In the genomic region with DNA sequence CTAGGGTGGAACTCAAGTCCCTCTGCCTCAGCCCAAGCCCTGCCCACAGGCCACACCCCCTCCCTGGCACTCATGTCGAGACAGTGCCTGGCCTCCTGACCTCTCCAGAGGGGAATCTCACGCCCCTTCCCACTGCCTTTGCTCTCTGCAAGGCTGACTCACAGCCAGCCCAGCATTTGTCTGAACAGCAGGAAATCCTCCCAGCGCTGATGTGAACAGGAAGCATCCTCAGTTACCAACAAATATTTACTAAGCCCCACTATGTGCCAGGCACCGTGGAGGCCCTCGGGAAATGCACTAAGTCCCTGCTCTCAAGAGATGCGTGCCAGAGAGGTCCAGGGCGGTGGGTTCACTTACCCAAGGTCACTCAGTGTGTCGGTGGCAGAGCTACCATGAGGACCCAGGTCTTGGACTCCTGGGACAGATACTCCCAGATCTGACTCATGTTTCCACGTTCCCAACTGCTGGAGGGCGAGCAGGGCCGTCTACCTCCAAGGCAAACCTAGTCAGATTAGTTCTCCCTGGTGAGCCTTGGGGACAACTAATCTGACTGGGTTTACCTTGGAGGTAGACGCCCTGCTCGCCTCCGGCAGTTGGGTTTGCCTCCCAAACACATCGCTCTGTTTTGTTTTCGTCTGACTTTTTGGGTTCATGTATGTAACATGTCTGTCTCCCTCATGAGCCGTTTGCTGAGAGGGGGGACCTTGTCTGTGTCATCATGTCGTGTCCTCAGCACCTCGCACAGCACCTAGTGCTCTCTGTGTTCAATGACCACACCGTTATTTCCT, we compare ENCODE assay signal across 9 cellular contexts. TPM values are rescaled to one million over a fixed set of nuclear protein-coding genes. Genes with fewer than 3 reads are reported as not detected.
DNase-seq lines count a peak whose midpoint lies in the region; ATAC-seq, FAIRE-seq and TF ChIP-seq lines count a peak whose summit lies in the region.
"Had no signal": no experiment of that assay in that cellular context is flagged by ENCODE, and none has a peak within 500 bp of the region (broad histone marks: within the 10 kb centered on the region; RNA-seq: fewer than 3 reads in every experiment).

No MANE protein-coding gene starts in this region.

- TF ChIP-seq CTCF in HCT116 (IDR thresholded peaks at IDR 0.05 in 2 of 3, conservative IDR thresholded peaks at IDR 0.05 in 1 of 3; ENCODE audit: borderline replicate concordance in 1 of 3, insufficient read depth in 1 of 3, low read depth in 2 of 3, low read length in 2 of 3) (no peak), mammary epithelial cell (conservative IDR thresholded peaks at IDR 0.05 in 1 of 2, IDR thresholded peaks at IDR 0.05 in 1 of 2; ENCODE audit: extremely low read depth in 1 of 2, insufficient read depth in 1 of 2, low read depth in 1 of 2, low read length in 2 of 2) (no peak)

- intact Hi-C loops in HCT116 (cut with micrococcal nuclease), result no loop called here
- intact Hi-C loops in mammary epithelial cell (cut with micrococcal nuclease), result loop anchor here (1.0 to 2.0 kb wide), 2 partner anchors 8 to 33 kb away; partner anchors contain the start of gene ADA

- H3K4me1 ChIP-seq in HCT116 (ENCODE audit: control insufficient read depth in 1 of 2, insufficient read depth in 2 of 2, low read length in 2 of 2) (peaks cover 5 to 31% of the 10 kb centered on the region in 2 experiments; a peak in 3 of 4 replicates), mammary epithelial cell (ENCODE audit: insufficient read depth, low read length) (peaks cover 36% of the 10 kb centered on the region)

- H3K27me3 ChIP-seq in HCT116 (ENCODE audit: insufficient read depth, low read length), result no peaks in the 10 kb centered on the region
- H3K27me3 ChIP-seq in mammary epithelial cell (ENCODE audit: insufficient read depth, low read length), result no peaks in the 10 kb centered on the region

- WGBS in mammary epithelial cell (ENCODE audit: low coverage, missing lambda C conversion rate), result 61% methylated on average over 18 of the region's 20 CpGs

- TF ChIP-seq POLR2A in HCT116 (IDR thresholded peaks at IDR 0.05; ENCODE audit: borderline replicate concordance, extremely low read depth, insufficient read depth, insufficient read length), result no peak

- H3K36me3 ChIP-seq in HCT116 (ENCODE audit: control insufficient read depth in 1 of 2, insufficient read depth in 2 of 2, low read length in 2 of 2) (peaks cover 0 to 5% of the 10 kb centered on the region in 2 experiments; a peak in 2 of 4 replicates), mammary epithelial cell (ENCODE audit: insufficient read depth, low read length) (no peaks in the 10 kb centered on the region)

- POLR2A ChIA-PET in HCT116 (lab: Charles Lee), result interaction anchor here (0.5 kb wide), 1 partner anchor 78 kb away, joined by 3 read pairs; no protein-coding TSS in a partner anchor

- no peak overlapping the region for H3K4me3 ChIP-seq in HCT116 (replicated peaks in 1 of 2; ENCODE audit: low read depth in 1 of 2, low read length in 2 of 2)
- no peak overlapping the region for H3K4me3 ChIP-seq in mammary epithelial cell (replicated peaks in 1 of 3; ENCODE audit: insufficient read depth in 1 of 3, low read depth in 2 of 3, low read length in 3 of 3)

- H2AFZ ChIP-seq in HCT116 (ENCODE audit: low read depth, low read length, poor library complexity, severe bottlenecking) (no peak overlapping the region), mammary epithelial cell (ENCODE audit: low read depth, low read length) (peak overlapping the region; percentile 33)

- CTCF ChIA-PET in HCT116 (lab: Charles Lee) (no interaction called here), mammary epithelial cell (lab: Charles Lee; ENCODE audit: low non-redundant PET) (no interaction called here)

- BruUV-seq in HCT116 (replicated peaks; lab: Mats Ljungman, UMichigan) (no TSS peak), mammary epithelial cell (replicated peaks; lab: Mats Ljungman, UMichigan) (no TSS peak)

- H3K9me3 ChIP-seq in HCT116 (ENCODE audit: control insufficient read depth in 1 of 2, insufficient read depth in 1 of 2, low read depth in 1 of 2, low read length in 2 of 2) (no peaks in the 10 kb centered on the region), mammary epithelial cell (replicated peaks; ENCODE audit: insufficient read depth, low read length) (no peaks in the 10 kb centered on the region)

- in situ Hi-C loops in mammary epithelial cell (cut with MboI; ENCODE audit: low sequenced_read_pairs in 2 of 2), result no loop called here

- no peak for FAIRE-seq in frontal cortex (lab: Jason Lieb, UNC)
- FAIRE-seq: TTC549 had no signal

- no peaks in the 10 kb centered on the region for H3K79me2 ChIP-seq in HCT116 (ENCODE audit: insufficient read depth, low read length)
- no peaks in the 10 kb centered on the region for H3K79me2 ChIP-seq in mammary epithelial cell (ENCODE audit: insufficient read depth, low read length)

- no peak for TF ChIP-seq RAD21 in HCT116 (IDR thresholded peaks at IDR 0.05; ENCODE audit: low read depth)

- H4K20me1 ChIP-seq in HCT116 (ENCODE audit: insufficient read depth) (no peaks in the 10 kb centered on the region), mammary epithelial cell (ENCODE audit: insufficient read depth, low read length) (no peaks in the 10 kb centered on the region)

- no peaks in the 10 kb centered on the region for H3K9me2 ChIP-seq in HCT116 (ENCODE audit: insufficient read depth)

- no peak overlapping the region for H3K27ac ChIP-seq in HCT116 (ENCODE audit: low read depth, low read length)
- H3K27ac ChIP-seq in mammary epithelial cell (ENCODE audit: insufficient read depth, low read depth, low read length), result peak overlapping the region; percentile 58

- H3K4me2 ChIP-seq in HCT116 (ENCODE audit: low read length) (peak overlapping the region; percentile 38), mammary epithelial cell (ENCODE audit: insufficient read depth, low read depth, low read length) (peak overlapping the region; percentile 3)

- DNase-seq in HCT116 (ENCODE audit: low read depth, low spot score), result no peak
- DNase-seq in T follicular helper cell (ENCODE audit: low read depth), result peak; percentile 50
- DNase-seq in mammary epithelial cell, result peak; percentile 73
- DNase-seq in left kidney (ENCODE audit: low read depth, low spot score), result peak; percentile 41
- peak; percentile 66 for DNase-seq in stromal cell of bone marrow (ENCODE audit: low read depth)
- DNase-seq in middle frontal gyrus (ENCODE audit: extremely low spot score, low spot score), result no peak
- DNase-seq in frontal cortex (ENCODE audit: low spot score in 2 of 2), result no peak

- H3K9ac ChIP-seq in HCT116 (ENCODE audit: low read length) (no peak overlapping the region), mammary epithelial cell (ENCODE audit: insufficient read depth, low read length) (no peak overlapping the region)

- dilution Hi-C loops in mammary epithelial cell (cut with HindIII; ENCODE audit: low sequenced_read_pairs), result no loop called here

- ATAC-seq in HCT116, result peak; percentile 70
- no peak for ATAC-seq in HG03139 (IDR thresholded peaks at IDR 0.05; ENCODE audit: unreplicated experiment)

- RAD21 ChIA-PET in HCT116 (lab: Charles Lee; ENCODE audit: low non-redundant PET in 1 of 2, low total read pairs in 2 of 2, uncharacterized antibody in 2 of 2, unreplicated experiment in 2 of 2), result no interaction called here

TF ChIP-seq in HCT116, 20 proteins besides CTCF, POLR2A, EP300 and RAD21:
- no peak for TF ChIP-seq EZH2 (IDR thresholded peaks at IDR 0.05)
- TF ChIP-seq JUND (IDR thresholded peaks at IDR 0.05), result peak; percentile 18; the same call in 1 of the 2 replicates

RNA-seq across cellular contexts. Expression of gene ADA, which starts 7.7 kb away (rescaled TPM):
- total RNA-seq in HCT116 (2021; ENCODE audit: unreplicated experiment) (25.9 TPM), mammary epithelial cell (10 to 100 TPM in 1 of 2 donors, 1 to 10 TPM in 1; 4.2 to 10.5 TPM), frontal cortex (2.4 TPM)
- 33.7 and 36.3 TPM in 2 replicates for polyA plus RNA-seq in HCT116 (2012)
- 23.0 TPM for polyA plus RNA-seq in mammary epithelial cell
- polyA minus RNA-seq in mammary epithelial cell, result 9.3 TPM

Comparison
In these comparisons a context has a peak if more than half of its experiments do, and no peak if none do; other contexts are left out.
1. DNase-seq: peak in T follicular helper cell (single experiment), mammary epithelial cell (single experiment), left kidney (single experiment) and stromal cell of bone marrow (single experiment); none in HCT116 (single experiment), middle frontal gyrus (single experiment) and frontal cortex (0 of 2).